Comparison of ENCODE assay signal across 15 cellular contexts in genomic region chr20:60365882-60366281, GRCh38.
"Had no signal": no experiment of that assay in that cellular context is flagged by ENCODE, and none has a peak within 500 bp of the region (broad histone marks: within the 10 kb centered on the region; RNA-seq: fewer than 3 reads in every experiment).

No MANE protein-coding gene starts in this region.

- ATAC-seq: activated CD4-positive, alpha-beta T cell treated with anti-CD3 and anti-CD28 coated beads for 36 hours; activated naive CD4-positive, alpha-beta T cell treated with anti-CD3 and anti-CD28 coated beads, Interleukin-2, amount 50 U/mL, for 72 hours; left ventricle myocardium superior; stimulated activated naive CD8-positive, alpha-beta T cell treated with anti-CD3 and anti-CD28 coated beads, Interleukin-15, Interleukin-2, amounts not matched to agents 100 U/mL and 50 U/mL, for 24 hours had no signal

- H3K9me3 Mint-ChIP-seq: activated naive CD4-positive, alpha-beta T cell treated with anti-CD3 and anti-CD28 coated beads, Interleukin-2, amount 50 U/mL, for 72 hours; dendritic cell treated with granulocyte-macrophage colony-stimulating factor and Interleukin-4, amounts not matched to agents 40 ng/mL and 50 ng/mL, for 4 days; immature natural killer cell had no signal

- H3K27ac Mint-ChIP-seq: activated CD4-positive, alpha-beta T cell treated with anti-CD3 and anti-CD28 coated beads for 36 hours; activated naive CD4-positive, alpha-beta T cell treated with anti-CD3 and anti-CD28 coated beads, Interleukin-2, amount 50 U/mL, for 72 hours; dendritic cell treated with granulocyte-macrophage colony-stimulating factor and Interleukin-4, amounts not matched to agents 40 ng/mL and 50 ng/mL, for 4 days; immature natural killer cell; WTC11 had no signal

- H3K4me1 Mint-ChIP-seq: activated CD4-positive, alpha-beta T cell treated with anti-CD3 and anti-CD28 coated beads for 36 hours; immature natural killer cell had no signal

- H3K36me3 ChIP-seq: esophagus squamous epithelium, tibial artery had no signal

- DNase-seq: activated CD4-positive, alpha-beta T cell treated with anti-CD3 and anti-CD28 coated beads for 36 hours; activated CD4-positive, alpha-beta T cell treated with anti-CD3 and anti-CD28 coated beads, Interleukin-2, amount 50 U/mL, for 48 hours; activated gamma-delta T cell treated with Interleukin-2 at 50 U/mL for 16 hours; effector CD8-positive, alpha-beta T cell; esophagus squamous epithelium; immature natural killer cell; kidney glomerular epithelial cell; left ventricle myocardium superior; stimulated activated CD8-positive, alpha-beta memory T cell treated with anti-CD3 and anti-CD28 coated beads, Interleukin-4, amount 100 ng/mL, for 48 hours; stimulated activated naive CD8-positive, alpha-beta T cell treated with anti-CD3 and anti-CD28 coated beads, Interleukin-15, Interleukin-2, amounts not matched to agents 100 U/mL and 50 U/mL, for 24 hours; tibial artery had no signal

- H3K9me3 ChIP-seq: tibial artery had no signal

- H3K36me3 Mint-ChIP-seq: activated naive CD4-positive, alpha-beta T cell treated with anti-CD3 and anti-CD28 coated beads, Interleukin-2, amount 50 U/mL, for 72 hours had no signal

- H3K27me3 ChIP-seq: esophagus squamous epithelium, tibial artery had no signal

- H3K4me3 ChIP-seq: esophagus squamous epithelium, tibial artery had no signal

- H3K4me3 Mint-ChIP-seq: activated CD4-positive, alpha-beta T cell treated with anti-CD3 and anti-CD28 coated beads for 36 hours; dendritic cell treated with granulocyte-macrophage colony-stimulating factor and Interleukin-4, amounts not matched to agents 40 ng/mL and 50 ng/mL, for 4 days; immature natural killer cell; neural crest cell; WTC11 had no signal

- H3K27ac ChIP-seq: esophagus squamous epithelium, tibial artery had no signal
